ENCODE assay signal across 11 cellular contexts in genomic region chr16:86772671-86773338, GRCh38.
DNase-seq lines count a peak whose midpoint lies in the region; TF ChIP-seq lines count a peak whose summit lies in the region.
"Had no signal": no experiment of that assay in that cellular context is flagged by ENCODE, and none has a peak within 500 bp of the region (broad histone marks: within the 10 kb centered on the region; RNA-seq: fewer than 3 reads in every experiment).

No MANE protein-coding gene starts in this region.

- H3K27ac Mint-ChIP-seq in HFFc6 (peak overlapping the region; percentile 89), type B pancreatic cell (peak overlapping the region; percentile 97)
- H3K27ac Mint-ChIP-seq: natural killer cell treated with Interleukin-12 subunit alpha and Interleukin-12 subunit beta and Interleukin-15 and Interleukin-18, amount 100 ng/mL, for 72 hours; stimulated activated naive CD8-positive, alpha-beta T cell treated with anti-CD3 and anti-CD28 coated beads, Interleukin-15, Interleukin-2, amounts not matched to agents 100 ng/mL and 50 ng/mL, for 24 hours had no signal

- DNase-seq in HFFc6: peak; percentile 92
- peak; percentile 84 for DNase-seq in astrocyte of the spinal cord (ENCODE audit: low read depth, low spot score)
- peak; percentile 96 for DNase-seq in kidney tubule cell (ENCODE audit: low spot score)
- DNase-seq in type B pancreatic cell (ENCODE audit: extremely low spot score, unreplicated experiment): no peak
- DNase-seq in activated T-cell treated with anti-CD3 and anti-CD28 coated beads, Interleukin-2, amount 50 U/mL, for 1 hour: no peak
- no peak for DNase-seq in LoVo (ENCODE audit: low spot score)
- no peak for DNase-seq in vagina (ENCODE audit: extremely low spot score in 2 of 2)
- DNase-seq: activated T-cell treated with anti-CD3 and anti-CD28 coated beads for 4 hours, erythroblast had no signal

- peak; percentile 46 for TF ChIP-seq CTCF in HFFc6 (IDR thresholded peaks at IDR 0.05)
- no peak for TF ChIP-seq CTCF in astrocyte of the spinal cord (IDR thresholded peaks at IDR 0.05; ENCODE audit: low read depth, low read length)
- no peak for TF ChIP-seq CTCF in type B pancreatic cell (conservative IDR thresholded peaks at IDR 0.05)
- TF ChIP-seq CTCF in vagina (IDR thresholded peaks at IDR 0.05): no peak

- H3K9me3 ChIP-seq in vagina: no peaks in the 10 kb centered on the region

- H3K4me3 Mint-ChIP-seq in HFFc6 (peak overlapping the region; percentile 22), type B pancreatic cell (peak overlapping the region; percentile 64)
- H3K4me3 Mint-ChIP-seq: natural killer cell treated with Interleukin-12 subunit alpha and Interleukin-12 subunit beta and Interleukin-15 and Interleukin-18, amount 100 ng/mL, for 72 hours; stimulated activated naive CD8-positive, alpha-beta T cell treated with anti-CD3 and anti-CD28 coated beads, Interleukin-15, Interleukin-2, amounts not matched to agents 100 ng/mL and 50 ng/mL, for 24 hours had no signal

- no peaks in the 10 kb centered on the region for H3K36me3 ChIP-seq in vagina

- H3K4me3 ChIP-seq in astrocyte of the spinal cord (ENCODE audit: low read depth, low read length): no peak overlapping the region
- H3K4me3 ChIP-seq in vagina: no peak overlapping the region

- H3K36me3 Mint-ChIP-seq in HFFc6 (ENCODE audit: low read depth) (no peaks in the 10 kb centered on the region), type B pancreatic cell (no peaks in the 10 kb centered on the region)
- H3K36me3 Mint-ChIP-seq: natural killer cell treated with Interleukin-12 subunit alpha and Interleukin-12 subunit beta and Interleukin-15 and Interleukin-18, amount 100 ng/mL, for 72 hours had no signal

- H3K27ac ChIP-seq in vagina: no peak overlapping the region

- in situ Hi-C loops in astrocyte of the spinal cord (cut with HindIII; ENCODE audit: low sequenced_read_pairs): no loop called here

- H3K27me3 Mint-ChIP-seq in HFFc6 (ENCODE audit: insufficient read depth) (peaks cover 5% of the 10 kb centered on the region), type B pancreatic cell (peaks cover 48% of the 10 kb centered on the region)

- TF ChIP-seq POLR2A in vagina (IDR thresholded peaks at IDR 0.05): no peak

- H3K4me1 Mint-ChIP-seq in HFFc6 (ENCODE audit: low read depth) (peaks cover 63% of the 10 kb centered on the region), type B pancreatic cell (ENCODE audit: unreplicated experiment) (peaks cover 36% of the 10 kb centered on the region)

- H3K4me1 ChIP-seq in vagina: no peaks in the 10 kb centered on the region

- no peaks in the 10 kb centered on the region for H3K27me3 ChIP-seq in vagina

- H3K9me3 Mint-ChIP-seq in HFFc6 (no peaks in the 10 kb centered on the region), type B pancreatic cell (peaks cover 4% of the 10 kb centered on the region)
- H3K9me3 Mint-ChIP-seq: natural killer cell treated with Interleukin-12 subunit alpha and Interleukin-12 subunit beta and Interleukin-15 and Interleukin-18, amount 100 ng/mL, for 72 hours; stimulated activated naive CD8-positive, alpha-beta T cell treated with anti-CD3 and anti-CD28 coated beads, Interleukin-15, Interleukin-2, amounts not matched to agents 100 ng/mL and 50 ng/mL, for 24 hours had no signal

- intact Hi-C loops in vagina (cut with DNase I): no loop called here

Comparison
In these comparisons a context has a peak if more than half of its experiments do, and no peak if none do; other contexts are left out.
1. DNase-seq: peak in HFFc6 (single experiment), astrocyte of the spinal cord (single experiment) and kidney tubule cell (single experiment); none in type B pancreatic cell (single experiment), activated T-cell treated with anti-CD3 and anti-CD28 coated beads, Interleukin-2, amount 50 U/mL, for 1 hour (single experiment), LoVo (single experiment) and vagina (0 of 2).